ENCODE assay signal across 29 cellular contexts in genomic region chr11:101563166-101563565, GRCh38. TPM values are rescaled to one million over a fixed set of nuclear protein-coding genes. Genes with fewer than 3 reads are reported as not detected.
"Had no signal": no experiment of that assay in that cellular context is flagged by ENCODE, and none has a peak within 500 bp of the region (broad histone marks: within the 10 kb centered on the region; RNA-seq: fewer than 3 reads in every experiment).

No MANE protein-coding gene starts in this region.

- DNase-seq: natural killer cell; occipital lobe; ovary; posterior cingulate gyrus; psoas muscle; right cardiac atrium; right lobe of liver; sigmoid colon; spleen; stimulated activated CD4-positive, alpha-beta T cell treated with anti-CD3 and anti-CD28 coated beads, Interleukin-12 subunit alpha, Interleukin-12 subunit beta, amount 100 ng/mL, for 4 hours; stimulated activated CD4-positive, alpha-beta T cell treated with anti-CD3 and anti-CD28 coated beads, Interleukin-1b, Interleukin-23, amount 100 ng/mL, for 48 hours; stimulated activated CD4-positive, alpha-beta T cell treated with anti-CD3 and anti-CD28 coated beads, Interleukin-4, amount 100 ng/mL, for 1 hour; stimulated activated CD4-positive, alpha-beta T cell treated with anti-CD3 and anti-CD28 coated beads, Interleukin-4, amount 100 ng/mL, for 4 hours; stimulated activated CD8-positive, alpha-beta memory T cell treated with anti-CD3 and anti-CD28 coated beads, Interleukin-4, amount 100 ng/mL, for 48 hours; stimulated activated naive CD4-positive, alpha-beta T cell; stimulated activated naive CD8-positive, alpha-beta T cell treated with anti-CD3 and anti-CD28 coated beads, Interleukin-15, amount 100 ng/mL, for 72 hours; stimulated activated naive CD8-positive, alpha-beta T cell treated with anti-CD3 and anti-CD28 coated beads, Interleukin-15, Interleukin-2, amounts not matched to agents 100 U/mL and 50 U/mL, for 24 hours; substantia nigra; testis; tibial artery; transverse colon; upper lobe of right lung; uterus had no signal

- H3K79me2 ChIP-seq: parathyroid adenoma had no signal

- H3K27ac ChIP-seq: neural progenitor cell, ovary, parathyroid adenoma, psoas muscle, right lobe of liver, sigmoid colon, skin epidermis, spleen, suprapubic skin, testis, tibial artery, transverse colon, upper lobe of right lung, uterus had no signal

- H3K4me3 ChIP-seq: neural progenitor cell, ovary, psoas muscle, right lobe of liver, sigmoid colon, skin epidermis, smooth muscle cell, spleen, suprapubic skin, testis, tibial artery, transverse colon, upper lobe of right lung, uterus had no signal

- H3K27me3 ChIP-seq: neural progenitor cell, ovary, right lobe of liver, sigmoid colon, spleen, suprapubic skin, testis, tibial artery, transverse colon, upper lobe of right lung, uterus had no signal

- H2AFZ ChIP-seq: neural progenitor cell, parathyroid adenoma had no signal

- H3K4me2 ChIP-seq: neural progenitor cell, smooth muscle cell had no signal

- H3K9me3 ChIP-seq: ovary, psoas muscle, right lobe of liver, sigmoid colon, suprapubic skin, testis, transverse colon, upper lobe of right lung, uterus had no signal

- H3K4me1 ChIP-seq: parathyroid adenoma, psoas muscle, right lobe of liver, sigmoid colon, spleen, suprapubic skin, testis, tibial artery, transverse colon, upper lobe of right lung, uterus had no signal

- H3K36me3 ChIP-seq: neural progenitor cell, ovary, right lobe of liver, sigmoid colon, spleen, suprapubic skin, tibial artery, transverse colon, upper lobe of right lung, uterus had no signal

- H3K9ac ChIP-seq: neural progenitor cell, parathyroid adenoma had no signal

RNA-seq across cellular contexts. Expression of gene TRPC6, which starts 20.6 kb away (rescaled TPM):
- total RNA-seq: renal cortical epithelial cell had no signal
- polyA plus RNA-seq: smooth muscle cell had no signal
